Comparison of ENCODE assay signal across 1 cellular context in the genomic region with DNA sequence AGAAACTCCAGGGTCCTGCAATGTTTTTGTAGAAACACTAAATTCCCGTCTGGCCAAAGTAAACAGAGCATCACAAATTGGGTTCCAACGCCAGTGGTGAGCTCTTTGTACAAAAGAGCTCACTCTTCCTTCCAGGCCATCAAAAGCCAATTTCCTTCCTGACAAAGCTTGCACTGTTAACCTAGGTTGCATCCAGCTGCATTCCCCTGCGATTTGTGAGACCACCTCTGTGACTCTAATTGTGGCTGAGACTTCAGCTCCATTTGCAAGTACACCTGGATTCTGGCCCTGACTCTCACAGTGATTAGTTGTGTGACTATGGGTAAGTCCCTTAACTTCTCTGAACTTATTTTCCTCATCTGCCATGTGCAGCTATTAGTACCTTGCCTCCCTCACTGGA.
TF ChIP-seq lines count a peak whose summit lies in the region.

No MANE protein-coding gene starts in this region.

TF ChIP-seq in H1, 55 proteins besides CTCF, POLR2A, EP300 and RAD21 (continued from another document):
- TF ChIP-seq JUN (IDR thresholded peaks at IDR 0.05; ENCODE audit: low read depth, low read length) (no peak), RNF2 (IDR thresholded peaks at IDR 0.05; ENCODE audit: borderline replicate concordance, low read depth, low read length, missing control alignments, poor library complexity, severe bottlenecking) (no peak), BACH1 (IDR thresholded peaks at IDR 0.05; ENCODE audit: low read length) (no peak), POLR2AphosphoS5 (IDR thresholded peaks at IDR 0.05; ENCODE audit: low read depth, low read length) (no peak), TEAD4 (IDR thresholded peaks at IDR 0.05; ENCODE audit: low read depth, low read length) (no peak)
- TF ChIP-seq, protein P1, sequence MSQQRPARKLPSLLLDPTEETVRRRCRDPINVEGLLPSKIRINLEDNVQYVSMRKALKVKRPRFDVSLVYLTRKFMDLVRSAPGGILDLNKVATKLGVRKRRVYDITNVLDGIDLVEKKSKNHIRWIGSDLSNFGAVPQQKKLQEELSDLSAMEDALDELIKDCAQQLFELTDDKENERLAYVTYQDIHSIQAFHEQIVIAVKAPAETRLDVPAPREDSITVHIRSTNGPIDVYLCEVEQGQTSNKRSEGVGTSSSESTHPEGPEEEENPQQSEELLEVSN (IDR thresholded peaks at IDR 0.05) = no peak
TF ChIP-seq in H1: peak in this region for 0.
